ENCODE assay signal across 13 cellular contexts in genomic region chr19:38836438-38837303, GRCh38. TPM values are rescaled to one million over a fixed set of nuclear protein-coding genes. Genes with fewer than 3 reads are reported as not detected.
A peak's percentile ranks its signal among the peaks of the same experiment; 100 is the strongest.
DNase-seq lines count a peak whose midpoint lies in the region; ATAC-seq, FAIRE-seq and TF ChIP-seq lines count a peak whose summit lies in the region.
"Had no signal": no experiment of that assay in that cellular context is flagged by ENCODE, and none has a peak within 500 bp of the region (broad histone marks: within the 10 kb centered on the region; RNA-seq: fewer than 3 reads in every experiment).

No MANE protein-coding gene starts in this region.

- no peak overlapping the region for H3K4me3 ChIP-seq in IMR-90 (ENCODE audit: insufficient read depth, low read depth, low read length)
- no peak overlapping the region for H3K4me3 ChIP-seq in bronchial epithelial cell (ENCODE audit: low read depth, low read length)
- H3K4me3 ChIP-seq in MG63, result no peak overlapping the region

- ATAC-seq in IMR-90 (ENCODE audit: low read depth), result no peak

- peaks cover 12% of the 10 kb centered on the region for H3K4me1 ChIP-seq in IMR-90 (ENCODE audit: control insufficient read depth, insufficient read depth, low read length)

- no peak overlapping the region for H4K5ac ChIP-seq in IMR-90 (ENCODE audit: low read depth, low read length)

- H3K4ac ChIP-seq in IMR-90 (ENCODE audit: low read depth, low read length), result peak overlapping the region; percentile 39; the same call in 1 of the 2 replicates

- no peak overlapping the region for H3K4me3 Mint-ChIP-seq in osteocyte (ENCODE audit: unreplicated experiment)

- no peak overlapping the region for H4K91ac ChIP-seq in IMR-90 (ENCODE audit: insufficient read depth, low read depth, low read length)

- in situ Hi-C loops in IMR-90 (cut with MboI; ENCODE audit: low sequenced_read_pairs), result no loop called here

- H3K14ac ChIP-seq in IMR-90 (replicated peaks; ENCODE audit: low read depth, low read length), result 0 out of 2 replicates have a peak overlapping the region, but pooled peaks have one; percentile 37

- no peaks in the 10 kb centered on the region for H3K9me1 ChIP-seq in IMR-90 (ENCODE audit: insufficient read depth, low read length)

- H3K9me3 ChIP-seq in IMR-90 (ENCODE audit: control insufficient read depth, insufficient read depth, low read length) (no peaks in the 10 kb centered on the region), MG63 (no peaks in the 10 kb centered on the region)

- H3K36me3 Mint-ChIP-seq in osteocyte (ENCODE audit: unreplicated experiment), result peaks cover 40% of the 10 kb centered on the region

- no peak overlapping the region for H2BK15ac ChIP-seq in IMR-90 (ENCODE audit: low read depth, low read length)

- H4K20me1 ChIP-seq in IMR-90 (ENCODE audit: insufficient read depth, low read length), result peaks cover 46% of the 10 kb centered on the region

- H3K27ac ChIP-seq in IMR-90 (ENCODE audit: insufficient read depth, low read length), result peak overlapping the region; percentile 31; the same call in 1 of the 2 replicates

- H3K4me2 ChIP-seq in IMR-90 (ENCODE audit: low read depth, low read length), result no peak overlapping the region

- H3K23ac ChIP-seq in IMR-90 (ENCODE audit: low read depth, low read length), result 0 out of 2 replicates have a peak overlapping the region, but pooled peaks have one; percentile 5

- CTCF ChIA-PET in IMR-90 (lab: Yijun Ruan, JAX), result no interaction called here

- H3K36me3 ChIP-seq in IMR-90 (ENCODE audit: control insufficient read depth, insufficient read depth, low read length) (peaks cover 58% of the 10 kb centered on the region), bronchial epithelial cell (ENCODE audit: control insufficient read depth, insufficient read depth, low read length) (peaks cover 24% of the 10 kb centered on the region), MG63 (peaks cover 60% of the 10 kb centered on the region)

- no peak overlapping the region for H3K9ac ChIP-seq in IMR-90 (ENCODE audit: low read depth, low read length)

- H3K56ac ChIP-seq in IMR-90 (ENCODE audit: extremely low read depth, insufficient read depth, low read length), result no peak overlapping the region

- POLR2A ChIA-PET in IMR-90 (lab: Charles Lee; ENCODE audit: unreplicated experiment), result no interaction called here

- H3K4me1 Mint-ChIP-seq in osteocyte (ENCODE audit: unreplicated experiment), result peaks cover 8% of the 10 kb centered on the region

- TF ChIP-seq POLR2A in IMR-90 (IDR thresholded peaks at IDR 0.05; ENCODE audit: low read depth, low read length), result no peak

- no peak for TF ChIP-seq CTCF in IMR-90 (conservative IDR thresholded peaks at IDR 0.05; ENCODE audit: low read depth, low read length)
- no peak for TF ChIP-seq CTCF in bronchial epithelial cell (IDR thresholded peaks at IDR 0.05; ENCODE audit: insufficient read depth, low read length, severe bottlenecking)
- TF ChIP-seq CTCF in osteocyte (IDR thresholded peaks at IDR 0.05), result no peak

- H3K27ac Mint-ChIP-seq in osteocyte (ENCODE audit: unreplicated experiment), result peak overlapping the region; percentile 34

- no peak overlapping the region for H2AFZ ChIP-seq in IMR-90 (replicated peaks; ENCODE audit: low read length, poor library complexity)

- TSS peak; percentile 12 for BruUV-seq in IMR-90 (replicated peaks; lab: Mats Ljungman, UMichigan)

- H2BK120ac ChIP-seq in IMR-90 (ENCODE audit: low read depth, low read length), result no peak overlapping the region

- H2AK9ac ChIP-seq in IMR-90 (replicated peaks; ENCODE audit: low read depth, low read length, poor library complexity), result no peak overlapping the region

- intact Hi-C loops in IMR-90 (cut with micrococcal nuclease), result no loop called here

- H2AK5ac ChIP-seq in IMR-90 (ENCODE audit: low read depth, low read length), result peak overlapping the region; percentile 12; the same call in 1 of the 2 replicates

- peak overlapping the region; percentile 1 for H2BK5ac ChIP-seq in IMR-90 (ENCODE audit: low read depth, low read length, poor library complexity, severe bottlenecking)

- peak; percentile 61 for FAIRE-seq in G401.6 (lab: Jason Lieb, UNC)
- FAIRE-seq in bronchial epithelial cell (lab: Jason Lieb, UNC), result no peak
- no peak for FAIRE-seq in RCC 7860 (lab: Jason Lieb, UNC)

- H3K79me1 ChIP-seq in IMR-90 (ENCODE audit: low read depth in 1 of 2, low read length in 2 of 2), result peaks cover 34 to 60% of the 10 kb centered on the region in 2 experiments

- H3K27me3 ChIP-seq in IMR-90 (ENCODE audit: control insufficient read depth, insufficient read depth, low read length), result no peaks in the 10 kb centered on the region
- no peaks in the 10 kb centered on the region for H3K27me3 ChIP-seq in bronchial epithelial cell (ENCODE audit: control insufficient read depth, insufficient read depth, low read length)
- no peaks in the 10 kb centered on the region for H3K27me3 ChIP-seq in MG63

- H4K8ac ChIP-seq in IMR-90 (ENCODE audit: low read depth in 2 of 2, low read length in 2 of 2), result no peak overlapping the region

- H3K27me3 Mint-ChIP-seq in osteocyte (ENCODE audit: unreplicated experiment), result no peaks in the 10 kb centered on the region

- 100% methylated on average over 1 of the region's 10 CpGs; no CpG with 5 or more reads in 1 of the 2 experiments for WGBS in IMR-90 (ENCODE audit: extremely low coverage in 2 of 2, insufficient read length in 1 of 2), 2 experiments

- dilution Hi-C loops in IMR-90 (cut with HindIII; ENCODE audit: low sequenced_read_pairs, unreplicated experiment), result no loop called here

- no peak overlapping the region for H2BK20ac ChIP-seq in IMR-90 (ENCODE audit: low read depth, low read length)

- TF ChIP-seq RAD21 in IMR-90 (IDR thresholded peaks at IDR 0.05; ENCODE audit: low read length), result no peak

- H3K9me3 Mint-ChIP-seq in osteocyte (ENCODE audit: unreplicated experiment), result no peaks in the 10 kb centered on the region

- no peak for DNase-seq in IMR-90
- peak; percentile 58 for DNase-seq in bronchial epithelial cell (ENCODE audit: low read depth)
- no peak for DNase-seq in osteocyte (ENCODE audit: extremely low spot score, unreplicated experiment)
- no peak for DNase-seq in MG63
- DNase-seq in superior temporal gyrus (ENCODE audit: extremely low spot score), result no peak
- no peak for DNase-seq in NCI-H1930 (lab: John Stamatoyannopoulos, UW)
- no peak for DNase-seq in RCC 7860 (ENCODE audit: low spot score)
- DNase-seq: activated CD4-positive, CD25-positive, alpha-beta regulatory T cell treated with anti-CD3 and anti-CD28 coated beads, Interleukin-2, amount 50 U/mL, for 72 hours; effector CD4-positive, alpha-beta T cell; NCI-H187 had no signal

- H3K18ac ChIP-seq in IMR-90 (ENCODE audit: low read depth, low read length), result no peak overlapping the region

TF ChIP-seq in IMR-90, 13 proteins besides CTCF, POLR2A, EP300 and RAD21 (continues in another document):
- TF ChIP-seq ELK1 (IDR thresholded peaks at IDR 0.05; ENCODE audit: borderline replicate concordance, low read depth, low read length) (no peak), SMC3 (IDR thresholded peaks at IDR 0.05; ENCODE audit: low read depth, low read length) (no peak), MAFK (IDR thresholded peaks at IDR 0.05; ENCODE audit: low read depth, low read length) (no peak)

RNA-seq across cellular contexts. Expression of gene ECH1, which starts 5.1 kb away (rescaled TPM):
- total RNA-seq in IMR-90 (2012; rRNA removed), result 15.0 and 15.6 TPM in 2 replicates
- polyA plus RNA-seq in IMR-90 (2012; rRNA removed), result 62.1 and 62.3 TPM in 2 replicates
- polyA plus RNA-seq in IMR-90 (2012; cell fraction: cytosol; rRNA removed), result 91.1 and 125 TPM in 2 replicates
- 56.4 and 61.3 TPM in 2 replicates for polyA plus RNA-seq in IMR-90 (2012; cell fraction: nucleus; rRNA removed; ENCODE audit: low replicate concordance)
- 44.5 and 51.1 TPM in 2 replicates for total RNA-seq in bronchial epithelial cell
- 83.6 and 99.1 TPM in 2 replicates for total RNA-seq in osteocyte
- 76.7 and 102 TPM in 2 replicates for total RNA-seq in MG63 (2014; rRNA removed; shearing (Covaris generic); ENCODE audit: low replicate concordance)

RNA-seq across cellular contexts. Expression of gene HNRNPL, which starts 13.1 kb away (rescaled TPM):
- total RNA-seq in IMR-90 (2012; rRNA removed) (316 and 429 TPM in 2 replicates), bronchial epithelial cell (172 and 246 TPM in 2 replicates), osteocyte (262 and 277 TPM in 2 replicates)
- 277 and 280 TPM in 2 replicates for polyA plus RNA-seq in IMR-90 (2012; rRNA removed)
- polyA plus RNA-seq in IMR-90 (2012; cell fraction: cytosol; rRNA removed), result 159 and 260 TPM in 2 replicates
- polyA plus RNA-seq in IMR-90 (2012; cell fraction: nucleus; rRNA removed; ENCODE audit: low replicate concordance), result 202 and 318 TPM in 2 replicates
- 385 and 511 TPM in 2 replicates for total RNA-seq in MG63 (2014; rRNA removed; shearing (Covaris generic); ENCODE audit: low replicate concordance)

RNA-seq across cellular contexts. Expression of gene LGALS4, which starts 23.9 kb away (rescaled TPM):
- total RNA-seq in IMR-90 (2012; rRNA removed) (not detected in 2 replicates), bronchial epithelial cell (0.64 and 1.1 TPM in 2 replicates), osteocyte (0.31 TPM in 1 of 2 replicates, not detected in the other)
- polyA plus RNA-seq in IMR-90 (2012; rRNA removed), result 0.10 and 0.29 TPM in 2 replicates
- polyA plus RNA-seq in IMR-90 (2012; cell fraction: cytosol; rRNA removed), result not detected in 2 replicates
- polyA plus RNA-seq in IMR-90 (2012; cell fraction: nucleus; rRNA removed; ENCODE audit: low replicate concordance), result 1.2 and 1.3 TPM in 2 replicates
- not detected in 2 replicates for total RNA-seq in MG63 (2014; rRNA removed; shearing (Covaris generic); ENCODE audit: low replicate concordance)
- total RNA-seq: RPMI7951 had no signal

RNA-seq across cellular contexts. Expression of gene RINL, which starts 41.4 kb away (rescaled TPM):
- total RNA-seq in IMR-90 (2012; rRNA removed), result 0.72 and 0.83 TPM in 2 replicates
- polyA plus RNA-seq in IMR-90 (2012; rRNA removed), result 1.2 and 1.9 TPM in 2 replicates
- 1.00 and 1.0 TPM in 2 replicates for polyA plus RNA-seq in IMR-90 (2012; cell fraction: cytosol; rRNA removed)
- polyA plus RNA-seq in IMR-90 (2012; cell fraction: nucleus; rRNA removed; ENCODE audit: low replicate concordance), result 1.5 and 1.7 TPM in 2 replicates
- total RNA-seq in bronchial epithelial cell, result 8.7 and 12.3 TPM in 2 replicates
- 0.55 TPM in 1 of 2 replicates, not detected in the other for total RNA-seq in osteocyte
- 6.9 and 8.2 TPM in 2 replicates for total RNA-seq in MG63 (2014; rRNA removed; shearing (Covaris generic); ENCODE audit: low replicate concordance)

RNA-seq across cellular contexts. Expression of gene LGALS7B, which starts 47.7 kb away (rescaled TPM):
- total RNA-seq in IMR-90 (2012; rRNA removed), result not detected in 2 replicates
- not detected in 2 replicates for polyA plus RNA-seq in IMR-90 (2012; rRNA removed)
- polyA plus RNA-seq in IMR-90 (2012; cell fraction: cytosol; rRNA removed), result not detected in 2 replicates
- not detected in 2 replicates for polyA plus RNA-seq in IMR-90 (2012; cell fraction: nucleus; rRNA removed; ENCODE audit: low replicate concordance)
- total RNA-seq in bronchial epithelial cell, result 1,636 and 4,049 TPM in 2 replicates
- total RNA-seq in osteocyte, result not detected in 2 replicates
- total RNA-seq in MG63 (2014; rRNA removed; shearing (Covaris generic); ENCODE audit: low replicate concordance), result not detected in 2 replicates
- total RNA-seq: HT1080, RPMI7951 had no signal
